ENCODE assay signal across 10 cellular contexts in the genomic region with DNA sequence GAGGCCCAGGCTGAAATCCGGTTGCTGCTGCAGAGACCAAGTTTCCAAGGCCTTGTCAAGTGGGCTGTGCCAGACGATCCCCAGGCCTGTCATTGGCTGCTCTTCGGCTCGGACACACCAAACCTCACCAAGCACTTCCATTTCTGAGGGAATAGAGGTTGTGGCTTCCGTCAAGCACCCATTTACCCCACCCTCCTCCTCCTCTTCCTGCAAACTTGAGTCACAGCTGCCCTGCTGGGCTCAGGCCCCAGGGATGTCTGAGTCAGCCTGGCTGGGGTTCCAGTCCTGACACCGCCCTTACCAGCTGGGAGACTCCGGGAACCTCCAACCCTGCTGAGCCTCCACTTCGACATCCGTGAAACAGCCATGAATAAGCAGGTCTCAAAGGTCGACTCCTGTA. TPM values are rescaled to one million over a fixed set of nuclear protein-coding genes. Genes with fewer than 3 reads are reported as not detected.
A peak's percentile ranks its signal among the peaks of the same experiment; 100 is the strongest.
DNase-seq lines count a peak whose midpoint lies in the region; ATAC-seq, FAIRE-seq and TF ChIP-seq lines count a peak whose summit lies in the region.
"Not testable (repeated sequence)": the region's sequence is repeated elsewhere in the genome, so short reads cannot be mapped to it uniquely, and the experiment has no call there.
"Had no signal": no experiment of that assay in that cellular context is flagged by ENCODE, and none has a peak within 500 bp of the region (broad histone marks: within the 10 kb centered on the region; RNA-seq: fewer than 3 reads in every experiment).

No MANE protein-coding gene starts in this region.

- H3K9me3 Mint-ChIP-seq in activated naive CD8-positive, alpha-beta T cell treated with anti-CD3 and anti-CD28 coated beads, Interleukin-2, amount 50 U/mL, for 24 hours, result not testable (repeated sequence)

- in situ Hi-C loops in Panc1 (cut with HindIII; ENCODE audit: low pct_unique_long_range_greater_than_20kb, low sequenced_read_pairs), result not testable (repeated sequence)

- WGBS in A549 (ENCODE audit: missing lambda C conversion rate), result no CpG with 5 or more reads among the region's 10 CpGs

- not testable (repeated sequence) for TF ChIP-seq RAD21 in A549 (conservative IDR thresholded peaks at IDR 0.05 in 1 of 2, IDR thresholded peaks at IDR 0.05 in 1 of 2)

- not testable (repeated sequence) for H3K27me3 ChIP-seq in Panc1 (ENCODE audit: control insufficient read depth, insufficient read depth, low read length); thoracic aorta (replicated peaks; ENCODE audit: insufficient read depth)

- H3K27ac ChIP-seq in A549; Panc1 (ENCODE audit: low read length); thoracic aorta: not testable (repeated sequence)

- POLR2A ChIA-PET in A549 (lab: Yijun Ruan, JAX); Panc1 (lab: Charles Lee): not testable (repeated sequence)

- H3K36me3 Mint-ChIP-seq in activated naive CD8-positive, alpha-beta T cell treated with anti-CD3 and anti-CD28 coated beads, Interleukin-2, amount 50 U/mL, for 24 hours (ENCODE audit: low read depth), result not testable (repeated sequence)

- not testable (repeated sequence) for H3K27me3 Mint-ChIP-seq in activated naive CD8-positive, alpha-beta T cell treated with anti-CD3 and anti-CD28 coated beads, Interleukin-2, amount 50 U/mL, for 24 hours

- not testable (repeated sequence) for H3K9me3 ChIP-seq in A549; Panc1 (ENCODE audit: control insufficient read depth, insufficient read depth, low read depth, low read length); mucosa of descending colon; thoracic aorta

- intact Hi-C loops in Panc1 (cut with micrococcal nuclease; ENCODE audit: unreplicated experiment); Right ventricle myocardium inferior (cut with DNase I); left ventricle myocardium superior (cut with micrococcal nuclease); mucosa of descending colon (cut with DNase I, micrococcal nuclease): not testable (repeated sequence)

- CTCF ChIA-PET in A549 (lab: Yijun Ruan, JAX); Panc1 (lab: Charles Lee): not testable (repeated sequence)

- not testable (repeated sequence) for TF ChIP-seq POLR2A in A549 (IDR thresholded peaks at IDR 0.05; ENCODE audit: low read length)

- FAIRE-seq in A549 (lab: Jason Lieb, UNC), result not testable (repeated sequence)

- H3K4me1 ChIP-seq in A549; Panc1 (ENCODE audit: control insufficient read depth, insufficient read depth, low read length); mucosa of descending colon (ENCODE audit: low read depth); thoracic aorta (ENCODE audit: control insufficient read depth in 1 of 2, low read depth in 2 of 2): not testable (repeated sequence)

- not testable (repeated sequence) for H3K4me2 ChIP-seq in A549

- BruUV-seq in Panc1 (replicated peaks; lab: Mats Ljungman, UMichigan), result not testable (repeated sequence)

- ATAC-seq in A549 (peak; percentile 44 to 65), Panc1 (peak; percentile 66), Right ventricle myocardium inferior (peak; percentile 63), left ventricle myocardium superior (peak; percentile 63), mucosa of descending colon (peak; percentile 77), thoracic aorta (ENCODE audit: insufficient number of reproducible peaks, low FRiP score, low read depth) (peak; percentile 71)
- ATAC-seq in activated naive CD8-positive, alpha-beta T cell treated with anti-CD3 and anti-CD28 coated beads, Interleukin-2, amount 50 U/mL, for 24 hours, result peak; percentile 3

- TF ChIP-seq CTCF in A549 (IDR thresholded peaks at IDR 0.05); Panc1 (IDR thresholded peaks at IDR 0.05); mucosa of descending colon (IDR thresholded peaks at IDR 0.05); thoracic aorta (IDR thresholded peaks at IDR 0.05): not testable (repeated sequence)

- H3K4me3 ChIP-seq in A549; Panc1 (ENCODE audit: low read depth in 2 of 2, low read length in 2 of 2); mucosa of descending colon; thoracic aorta: not testable (repeated sequence)

- H3K4me3 Mint-ChIP-seq in activated naive CD8-positive, alpha-beta T cell treated with anti-CD3 and anti-CD28 coated beads, Interleukin-2, amount 50 U/mL, for 24 hours, result not testable (repeated sequence)

- not testable (repeated sequence) for H3K27ac Mint-ChIP-seq in activated naive CD8-positive, alpha-beta T cell treated with anti-CD3 and anti-CD28 coated beads, Interleukin-2, amount 50 U/mL, for 24 hours

- TF ChIP-seq EP300 in A549 (IDR thresholded peaks at IDR 0.05), result not testable (repeated sequence)

- not testable (repeated sequence) for H3K4me1 Mint-ChIP-seq in activated naive CD8-positive, alpha-beta T cell treated with anti-CD3 and anti-CD28 coated beads, Interleukin-2, amount 50 U/mL, for 24 hours

- H3K36me3 ChIP-seq in Panc1 (ENCODE audit: control insufficient read depth, insufficient read depth, low read length); mucosa of descending colon (ENCODE audit: low read depth); thoracic aorta: not testable (repeated sequence)

- DNase-seq in A549 (ENCODE audit: low read depth in 1 of 2, low spot score in 1 of 2); Panc1 (ENCODE audit: low read depth, low spot score); activated naive CD8-positive, alpha-beta T cell treated with anti-CD3 and anti-CD28 coated beads, Interleukin-2, amount 50 U/mL, for 24 hours; Right ventricle myocardium inferior (ENCODE audit: missing footprints); left ventricle myocardium superior; mucosa of descending colon; thoracic aorta (ENCODE audit: low spot score): not testable (repeated sequence)

RNA-seq across cellular contexts. Expression of gene GRAPL, which starts 31.1 kb away (rescaled TPM):
- polyA plus RNA-seq in A549 (2011; rRNA removed) (0.08 and 0.09 TPM in 2 replicates), A549 (2017; fragmentation: RNase III; extraction: RNeasy Plus Mini Kit Qiagen cat#74134 plus additional on column Dnase treatment) (0.16 to 0.36 TPM (median 0.25 TPM) in 3 replicates)
- polyA plus RNA-seq in A549 (2012; cell fraction: cytosol; rRNA removed), result 0.08 TPM in 1 of 2 replicates, not detected in the other
- polyA plus RNA-seq in A549 (2012; cell fraction: nucleus; rRNA removed), result 0.43 and 0.61 TPM in 2 replicates
- 0.74 and 1.2 TPM in 2 replicates for polyA minus RNA-seq in A549 (2011; rRNA and poly(A)+ RNA removed)
- total RNA-seq in Panc1 (2021; ENCODE audit: unreplicated experiment) (0.31 TPM), Right ventricle myocardium inferior (1.2 TPM), left ventricle myocardium superior (1.0 TPM), mucosa of descending colon (1 to 10 TPM; 2.0 to 4.4 (median 2.2) TPM), thoracic aorta (1 to 10 TPM in 1 of 2 donors, under 1 TPM in 1; 0.54 to 3.0 TPM)
- polyA plus RNA-seq in Panc1 (2012; ENCODE audit: insufficient read length), result not detected
- total RNA-seq: Caco-2, HT-29 had no signal
- polyA plus RNA-seq: GM23338 had no signal

Comparison
In these comparisons a context has a peak if more than half of its experiments do, and no peak if none do; other contexts are left out.
1. ATAC-seq: peak in every context shown above with its lines; median percentile 77 in mucosa of descending colon; 71 in thoracic aorta; 66 in Panc1; 63 in Right ventricle myocardium inferior; 63 in left ventricle myocardium superior; 54 in A549; 3 in activated naive CD8-positive, alpha-beta T cell treated with anti-CD3 and anti-CD28 coated beads, Interleukin-2, amount 50 U/mL, for 24 hours.